8 cellular contexts compared by ENCODE assay signal in the genomic region with DNA sequence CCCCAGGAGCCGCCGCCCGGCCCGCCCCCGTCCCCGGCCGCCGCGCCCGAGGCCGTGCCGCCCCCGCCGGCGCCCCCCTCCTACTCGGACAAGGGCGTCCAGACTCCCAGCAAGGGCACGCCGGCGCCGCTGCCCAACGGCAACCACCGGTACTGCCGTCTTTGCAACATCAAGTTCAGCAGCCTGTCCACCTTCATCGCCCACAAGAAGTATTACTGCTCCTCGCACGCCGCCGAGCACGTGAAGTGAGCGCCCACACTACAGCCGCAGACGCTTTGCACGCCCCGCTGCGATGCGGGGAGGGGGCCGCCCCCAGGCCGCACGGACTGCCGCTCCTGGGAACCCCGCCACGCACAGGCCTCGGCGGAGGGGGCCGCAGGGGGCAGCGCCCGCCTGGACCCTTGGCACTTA. TPM values are rescaled to one million over a fixed set of nuclear protein-coding genes. Genes with fewer than 3 reads are reported as not detected.
DNase-seq lines count a peak whose midpoint lies in the region; ATAC-seq, FAIRE-seq and TF ChIP-seq lines count a peak whose summit lies in the region.

No MANE protein-coding gene starts in this region.

- POLR2A ChIA-PET in CD8-positive, alpha-beta memory T cell (lab: Charles Lee): no interaction called here

- peaks cover 4% of the 10 kb centered on the region for H3K27me3 ChIP-seq in CD8-positive, alpha-beta memory T cell (ENCODE audit: insufficient read depth, low read length, poor library complexity, severe bottlenecking)
- no peaks in the 10 kb centered on the region for H3K27me3 ChIP-seq in SJCRH30
- H3K27me3 ChIP-seq in upper lobe of left lung: peaks cover 0 to 8% (median 4%) of the 10 kb centered on the region in 4 donors

- FAIRE-seq in H54 (lab: Jason Lieb, UNC): no peak

- no peaks in the 10 kb centered on the region for H3K9me3 ChIP-seq in CD8-positive, alpha-beta memory T cell (ENCODE audit: low read length)
- no peaks in the 10 kb centered on the region for H3K9me3 ChIP-seq in SJCRH30 (replicated peaks)
- no peaks in the 10 kb centered on the region for H3K9me3 ChIP-seq in upper lobe of left lung

- TF ChIP-seq POLR2A in H54 (IDR thresholded peaks at IDR 0.05; ENCODE audit: low read depth, low read length): 0 out of 2 replicates have a peak, but pooled peaks have one; percentile 6
- TF ChIP-seq POLR2A in upper lobe of left lung (IDR thresholded peaks at IDR 0.05): no peak

- H3K27me3 Mint-ChIP-seq in CD8-positive, alpha-beta memory T cell: peaks cover 0 to 1% of the 10 kb centered on the region in 2 donors
- H3K27me3 Mint-ChIP-seq in mesothelial cell of epicardium (ENCODE audit: low read depth): peaks cover 13% of the 10 kb centered on the region

- 28 to 94% methylated on average over 8 to 33 of the region's 48 CpGs for WGBS in upper lobe of left lung, 2 donors

- peaks cover 5 to 15% (median 6%) of the 10 kb centered on the region in 3 donors for H3K4me1 Mint-ChIP-seq in CD8-positive, alpha-beta memory T cell
- peaks cover 16% of the 10 kb centered on the region for H3K4me1 Mint-ChIP-seq in mesothelial cell of epicardium

- H3K27ac ChIP-seq in CD8-positive, alpha-beta memory T cell (ENCODE audit: low read depth, low read length): no peak overlapping the region
- H3K27ac ChIP-seq in SJCRH30 (no peak overlapping the region), coronary artery (peak overlapping the region in 1 of 2 donors; percentile 94), upper lobe of left lung (peak overlapping the region in 1 of 4 donors; percentile 88)

- H3K4me3 ChIP-seq in CD8-positive, alpha-beta memory T cell (ENCODE audit: low read length): no peak overlapping the region
- peak overlapping the region; percentile 17; the same call in 1 of the 2 replicates for H3K4me3 ChIP-seq in SJCRH30
- H3K4me3 ChIP-seq in coronary artery: peak overlapping the region; percentile 99
- H3K4me3 ChIP-seq in upper lobe of left lung: peak overlapping the region; percentile 41 to 95 (median 86)

- CTCF ChIA-PET in CD8-positive, alpha-beta memory T cell (lab: Charles Lee): no interaction called here

- H3K4me1 ChIP-seq in CD8-positive, alpha-beta memory T cell (ENCODE audit: insufficient read depth, low read length): peaks cover 8% of the 10 kb centered on the region
- H3K4me1 ChIP-seq in SJCRH30: no peaks in the 10 kb centered on the region
- peaks cover 16 to 22% (median 16%) of the 10 kb centered on the region in 4 donors for H3K4me1 ChIP-seq in upper lobe of left lung

- H3K36me3 ChIP-seq in CD8-positive, alpha-beta memory T cell (ENCODE audit: insufficient read depth, low read length): no peaks in the 10 kb centered on the region
- H3K36me3 ChIP-seq in SJCRH30 (no peaks in the 10 kb centered on the region), upper lobe of left lung (no peaks in the 10 kb centered on the region)

- H3K4me3 Mint-ChIP-seq in CD8-positive, alpha-beta memory T cell: peak overlapping the region; percentile 65 to 88 (median 74)
- peak overlapping the region; percentile 63 for H3K4me3 Mint-ChIP-seq in mesothelial cell of epicardium

- peak overlapping the region in 5 of 8 donors; percentile 33 to 92 (median 80) for H3K27ac Mint-ChIP-seq in CD8-positive, alpha-beta memory T cell
- H3K27ac Mint-ChIP-seq in mesothelial cell of epicardium: peak overlapping the region; percentile 80

- TF ChIP-seq EP300 in upper lobe of left lung (IDR thresholded peaks at IDR 0.05): no peak

- H3K36me3 Mint-ChIP-seq in CD8-positive, alpha-beta memory T cell: peaks cover 0 to 1% (median 0%) of the 10 kb centered on the region in 3 donors
- peaks cover under 1% of the 10 kb centered on the region for H3K36me3 Mint-ChIP-seq in mesothelial cell of epicardium

- DNase-seq in CD8-positive, alpha-beta memory T cell: peak in 3 of 5 donors; percentile 23 to 55 (median 28)
- DNase-seq in H54 (ENCODE audit: insufficient read length, low spot score): no peak
- DNase-seq in SJCRH30: no peak
- DNase-seq in coronary artery (ENCODE audit: low spot score): no peak
- no peak for DNase-seq in mesothelial cell of epicardium (ENCODE audit: low spot score in 2 of 2, unreplicated experiment in 2 of 2)
- peak; percentile 55 to 93 for DNase-seq in upper lobe of left lung
- DNase-seq in cortex of kidney (lab: John Stamatoyannopoulos, UW): no peak
- no peak for DNase-seq in COLO668 (lab: John Stamatoyannopoulos, UW; ENCODE audit: unreplicated experiment)

- H3K9me3 Mint-ChIP-seq in CD8-positive, alpha-beta memory T cell: peaks cover 0 to 4% (median 0%) of the 10 kb centered on the region in 5 donors
- no peaks in the 10 kb centered on the region for H3K9me3 Mint-ChIP-seq in mesothelial cell of epicardium

- TF ChIP-seq CTCF in coronary artery (IDR thresholded peaks at IDR 0.05) (no peak), mesothelial cell of epicardium (IDR thresholded peaks at IDR 0.05; ENCODE audit: unreplicated experiment) (no peak), upper lobe of left lung (IDR thresholded peaks at IDR 0.05) (peak in 4 of 6 experiments; percentile 11 to 59 (median 40))

- peak in 1 of 2 donors; percentile 16 for ATAC-seq in upper lobe of left lung (ENCODE audit: low FRiP score in 2 of 2)

RNA-seq across cellular contexts. Expression of gene ZC3H18, which starts 35.5 kb away (rescaled TPM):
- total RNA-seq in CD8-positive, alpha-beta memory T cell: 100 to 1,000 TPM in 1 of 2 experiments, 10 to 100 TPM in 1; 91.4 to 102 TPM
- polyA plus RNA-seq in CD8-positive, alpha-beta memory T cell: 21.6 TPM
- 19.2 and 21.0 TPM in 2 replicates for total RNA-seq in SJCRH30 (2014; rRNA removed; shearing (Covaris generic))
- 59.9 to 64.9 TPM (median 62.2 TPM) in 3 replicates for total RNA-seq in mesothelial cell of epicardium
- total RNA-seq in upper lobe of left lung: 10 to 100 TPM; 22.0 to 74.4 (median 45.5) TPM

Comparison
In these comparisons a context has a peak if more than half of its experiments do, and no peak if none do; other contexts are left out.
1. DNase-seq: peak in CD8-positive, alpha-beta memory T cell (3 of 5) and upper lobe of left lung (2 of 2); none in H54 (single experiment), SJCRH30 (0 of 2), coronary artery (single experiment), mesothelial cell of epicardium (0 of 2), cortex of kidney (single experiment) and COLO668 (single experiment).
2. CTCF ChIP-seq: peak in upper lobe of left lung (4 of 6); none in coronary artery (single experiment) and mesothelial cell of epicardium (single experiment).